10 cellular contexts compared by ENCODE assay signal in the genomic region with DNA sequence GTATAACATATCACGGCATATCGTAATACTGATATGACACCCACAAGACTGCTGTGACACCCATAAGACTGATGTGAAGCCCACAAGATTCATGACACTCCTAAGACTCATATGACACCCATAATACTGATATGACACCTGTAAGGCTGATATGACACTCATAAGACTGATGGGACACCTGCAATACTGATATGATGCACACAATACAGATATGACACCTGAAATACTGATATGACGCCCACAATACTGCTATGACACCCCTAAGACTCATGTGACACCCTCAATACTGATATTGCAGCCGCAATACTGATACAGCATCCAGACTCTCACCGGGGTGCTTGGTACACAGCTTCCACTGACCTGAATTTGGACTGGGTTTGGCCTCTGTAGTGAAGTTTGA. TPM values are rescaled to one million over a fixed set of nuclear protein-coding genes. Genes with fewer than 3 reads are reported as not detected.
A peak's percentile ranks its signal among the peaks of the same experiment; 100 is the strongest.
DNase-seq lines count a peak whose midpoint lies in the region; ATAC-seq, FAIRE-seq and TF ChIP-seq lines count a peak whose summit lies in the region.
"Not testable (repeated sequence)": the region's sequence is repeated elsewhere in the genome, so short reads cannot be mapped to it uniquely, and the experiment has no call there.
"Had no signal": no experiment of that assay in that cellular context is flagged by ENCODE, and none has a peak within 500 bp of the region (broad histone marks: within the 10 kb centered on the region; RNA-seq: fewer than 3 reads in every experiment).

No MANE protein-coding gene starts in this region.

- TF ChIP-seq RAD21 in GM12878 (IDR thresholded peaks at IDR 0.05; ENCODE audit: insufficient read depth, low read depth, low read length); HepG2 (CRISPR knock-in tag; IDR thresholded peaks at IDR 0.05): not testable (repeated sequence)

- H3K27me3 ChIP-seq in GM12878 (replicated peaks in 1 of 2; ENCODE audit: control insufficient read depth in 2 of 2, insufficient read depth in 2 of 2, low read length in 1 of 2); HepG2 (ENCODE audit: control insufficient read depth in 1 of 2, insufficient read depth in 2 of 2, low read length in 2 of 2): not testable (repeated sequence)

- H3K4me1 Mint-ChIP-seq in activated CD4-positive, alpha-beta T cell treated with anti-CD3 and anti-CD28 coated beads for 36 hours; activated T-cell treated with anti-CD3 and anti-CD28 coated beads, Interleukin-2, amount 50 U/mL, for 72 hours (ENCODE audit: low read depth): not testable (repeated sequence)

- RAD21 ChIA-PET in GM12878 (lab: Charles Lee; ENCODE audit: unreplicated experiment) = not testable (repeated sequence)

- not testable (repeated sequence) for H3K4me3 Mint-ChIP-seq in activated CD4-positive, alpha-beta T cell treated with anti-CD3 and anti-CD28 coated beads for 36 hours; activated T-cell treated with anti-CD3 and anti-CD28 coated beads, Interleukin-2, amount 50 U/mL, for 72 hours

- not testable (repeated sequence) for FAIRE-seq in GM12878 (lab: Jason Lieb, UNC); HepG2 (lab: Jason Lieb, UNC)

- not testable (repeated sequence) for H3K4me2 ChIP-seq in GM12878 (ENCODE audit: control insufficient read depth, insufficient read depth); HepG2 (ENCODE audit: low read depth, low read length)

- SMC1A ChIA-PET in GM12878 (lab: Charles Lee; ENCODE audit: uncharacterized antibody, unreplicated experiment) = not testable (repeated sequence)

- TF ChIP-seq CTCF in GM12878 (IDR thresholded peaks at IDR 0.05 in 2 of 3, conservative IDR thresholded peaks at IDR 0.05 in 1 of 3; ENCODE audit: control insufficient read depth in 2 of 3, extremely low read depth in 1 of 3, insufficient read depth in 1 of 3, low read depth in 3 of 3, low read length in 3 of 3); HepG2 (CRISPR knock-in tag; IDR thresholded peaks at IDR 0.05): not testable (repeated sequence)

- not testable (repeated sequence) for TF ChIP-seq EP300 in GM12878 (IDR thresholded peaks at IDR 0.05; ENCODE audit: borderline replicate concordance in 1 of 2, control insufficient read depth in 1 of 2, low read depth in 2 of 2, low read length in 2 of 2); HepG2 (IDR thresholded peaks at IDR 0.05; ENCODE audit: low read depth in 2 of 2, low read length in 2 of 2); HepG2 (CRISPR knock-in tag; IDR thresholded peaks at IDR 0.05; ENCODE audit: borderline replicate concordance)

- CTCF ChIA-PET in activated CD4-positive, alpha-beta T cell treated with anti-CD3 and anti-CD28 coated beads for 36 hours (lab: Charles Lee); GM12878 (lab: Yijun Ruan, JAX); HepG2 (lab: Yijun Ruan, JAX; ENCODE audit: low intra/inter-chr PET ratio, low total read pairs): not testable (repeated sequence)

- BruUV-seq in GM12878 (replicated peaks; lab: Mats Ljungman, UMichigan); HepG2 (replicated peaks; lab: Mats Ljungman, UMichigan): not testable (repeated sequence)

- H4K20me1 ChIP-seq in GM12878 (ENCODE audit: control insufficient read depth, insufficient read depth); HepG2 (ENCODE audit: insufficient read depth, low read length): not testable (repeated sequence)

- DNase-seq in activated CD4-positive, alpha-beta T cell treated with anti-CD3 and anti-CD28 coated beads for 36 hours = peak; percentile 31
- DNase-seq in activated CD8-positive, alpha-beta memory T cell treated with anti-CD3 and anti-CD28 coated beads for 24 hours = peak; percentile 3
- DNase-seq in activated T-cell treated with anti-CD3 and anti-CD28 coated beads, Interleukin-2, amount 50 U/mL, for 72 hours = peak; percentile 12 to 19
- not testable (repeated sequence) for DNase-seq in GM12878 (ENCODE audit: low read depth, low spot score); HepG2 (ENCODE audit: low spot score)
- DNase-seq in stimulated activated CD4-positive, alpha-beta T cell treated with anti-CD3 and anti-CD28 coated beads, Interleukin-1b, Interleukin-23, amount 100 ng/mL, for 48 hours = peak; percentile 19

- POLR2A ChIA-PET in activated CD4-positive, alpha-beta T cell treated with anti-CD3 and anti-CD28 coated beads for 36 hours (lab: Charles Lee); GM12878 (lab: Charles Lee); HepG2 (lab: Yijun Ruan, JAX): not testable (repeated sequence)

- H3K4me3 ChIP-seq in GM12878; HepG2 (replicated peaks in 1 of 3; ENCODE audit: insufficient read depth in 1 of 3, low read depth in 2 of 3, low read length in 3 of 3): not testable (repeated sequence)

- 0% methylated on average over 5 of the region's 5 CpGs for WGBS in GM12878 (ENCODE audit: insufficient coverage, insufficient replicate concordance, low lambda C conversion rate, missing lambda C conversion rate)
- WGBS in HepG2 (ENCODE audit: low lambda C conversion rate) = 9% methylated on average over 5 of the region's 5 CpGs

- not testable (repeated sequence) for H3K79me2 ChIP-seq in GM12878 (ENCODE audit: control insufficient read depth, insufficient read depth, low read length); HepG2 (ENCODE audit: insufficient read depth, low read length)

- H3K36me3 Mint-ChIP-seq in activated CD4-positive, alpha-beta T cell treated with anti-CD3 and anti-CD28 coated beads for 36 hours (ENCODE audit: low read depth); activated T-cell treated with anti-CD3 and anti-CD28 coated beads, Interleukin-2, amount 50 U/mL, for 72 hours (ENCODE audit: insufficient read depth in 2 of 2): not testable (repeated sequence)

- peaks cover 14% of the 10 kb centered on the region for H3K27me3 Mint-ChIP-seq in activated CD4-positive, alpha-beta T cell treated with anti-CD3 and anti-CD28 coated beads for 36 hours
- peaks cover 20% of the 10 kb centered on the region for H3K27me3 Mint-ChIP-seq in activated T-cell treated with anti-CD3 and anti-CD28 coated beads, Interleukin-2, amount 50 U/mL, for 72 hours (ENCODE audit: low read depth)

- H3K9me3 Mint-ChIP-seq in activated CD4-positive, alpha-beta T cell treated with anti-CD3 and anti-CD28 coated beads for 36 hours (ENCODE audit: low read depth); activated T-cell treated with anti-CD3 and anti-CD28 coated beads, Interleukin-2, amount 50 U/mL, for 72 hours: not testable (repeated sequence)

- TF ChIP-seq POLR2A in GM12878 (IDR thresholded peaks at IDR 0.05; ENCODE audit: low read depth, low read length); HepG2 (IDR thresholded peaks at IDR 0.05; ENCODE audit: insufficient read depth in 1 of 2, low read depth in 2 of 2, low read length in 2 of 2): not testable (repeated sequence)

- H3K27ac ChIP-seq in GM12878 (ENCODE audit: control insufficient read depth, insufficient read depth); HepG2 (ENCODE audit: extremely low read length, insufficient read depth, low read length): not testable (repeated sequence)

- not testable (repeated sequence) for H3K9me3 ChIP-seq in GM12878 (replicated peaks; ENCODE audit: control insufficient read depth, insufficient read depth, low read length); HepG2 (ENCODE audit: low read length)

- not testable (repeated sequence) for H2AFZ ChIP-seq in GM12878 (ENCODE audit: control insufficient read depth, low read depth, low read length); HepG2 (ENCODE audit: low read length)

- intact Hi-C loops in activated CD4-positive, alpha-beta T cell treated with anti-CD3 and anti-CD28 coated beads for 36 hours (cut with DNase I, micrococcal nuclease); GM12878 (cut with micrococcal nuclease; ENCODE audit: unreplicated experiment); HepG2 (cut with micrococcal nuclease; ENCODE audit: unreplicated experiment): not testable (repeated sequence)

- in situ Hi-C loops in GM12878 (cut with MboI); HepG2 (cut with HindIII; ENCODE audit: extremely low pct_ligation_motif_present, low pct_unique_long_range_greater_than_20kb): not testable (repeated sequence)

- peak; percentile 91 for ATAC-seq in activated CD4-positive, alpha-beta T cell treated with anti-CD3 and anti-CD28 coated beads for 36 hours
- peak; percentile 93 for ATAC-seq in activated T-cell treated with anti-CD3 and anti-CD28 coated beads, Interleukin-2, amount 50 U/mL, for 72 hours (replicated peaks in 1 of 2)
- ATAC-seq in GM12878 = peak; percentile 21; the same call in 2 of the 3 replicates
- ATAC-seq in HepG2 = not testable (repeated sequence)

- not testable (repeated sequence) for H3K27ac Mint-ChIP-seq in activated CD4-positive, alpha-beta T cell treated with anti-CD3 and anti-CD28 coated beads for 36 hours; activated T-cell treated with anti-CD3 and anti-CD28 coated beads, Interleukin-2, amount 50 U/mL, for 72 hours

- H3K9ac ChIP-seq in GM12878 (ENCODE audit: control insufficient read depth, insufficient read depth, low read length); HepG2 (ENCODE audit: insufficient read depth, low read depth, low read length): not testable (repeated sequence)

- H3K4me1 ChIP-seq in GM12878 (ENCODE audit: control insufficient read depth, insufficient read depth, low read length); HepG2 (ENCODE audit: insufficient read depth, low read length): not testable (repeated sequence)

- not testable (repeated sequence) for H3K36me3 ChIP-seq in GM12878 (ENCODE audit: control insufficient read depth in 2 of 2, insufficient read depth in 2 of 2, low read length in 1 of 2); HepG2 (replicated peaks in 1 of 2; ENCODE audit: control insufficient read depth in 1 of 2, insufficient read depth in 2 of 2, low read length in 2 of 2)

RNA-seq across cellular contexts. Expression of gene TUBB8, which starts 19.1 kb away (rescaled TPM):
- not detected for total RNA-seq in activated CD4-positive, alpha-beta T cell treated with anti-CD3 and anti-CD28 coated beads for 36 hours
- total RNA-seq in activated T-cell treated with anti-CD3 and anti-CD28 coated beads, Interleukin-2, amount 50 U/mL, for 72 hours = not detected
- not detected in 2 replicates for total RNA-seq in GM12878 (2013; cell fraction: nucleolus; rRNA removed)
- not detected in 2 replicates for total RNA-seq in GM12878 (2014; rRNA removed)
- not detected in 2 replicates for total RNA-seq in GM12878 (2014; rRNA removed; fragmentation: Illumina TruSeq; extraction: Trizol)
- not detected in 2 replicates for total RNA-seq in GM12878 (2021)
- not detected for polyA plus RNA-seq in GM12878 (2011; ENCODE audit: low read depth)
- polyA plus RNA-seq in GM12878 (2011; rRNA removed) = not detected in 2 replicates
- polyA plus RNA-seq in GM12878 (2011; cell fraction: cytosol; rRNA removed) = not detected in 2 replicates
- not detected in 2 replicates for polyA plus RNA-seq in GM12878 (2011; cell fraction: nucleus; rRNA removed)
- not detected in 2 replicates for polyA plus RNA-seq in GM12878 (2012)
- polyA plus RNA-seq in GM12878 (2014; fragmentation: Illumina TruSeq; extraction: Trizol) = not detected in 2 replicates
- polyA plus RNA-seq in GM12878 (2014; fragmentation: Nextera tagmentation; extraction: Ambion mirVana) = not detected
- not detected in 2 replicates for polyA plus RNA-seq in GM12878 (2014; rRNA removed)
- polyA plus RNA-seq in GM12878 (2016; fragmentation: Nextera tagmentation; extraction: Ambion mirVana) = not detected
- not detected in 2 replicates for polyA minus RNA-seq in GM12878 (2011; rRNA and poly(A)+ RNA removed)
- polyA minus RNA-seq in GM12878 (2011; cell fraction: cytosol; rRNA and poly(A)+ RNA removed) = not detected in 2 replicates
- not detected in 2 replicates for polyA minus RNA-seq in GM12878 (2011; cell fraction: nucleus; rRNA and poly(A)+ RNA removed)
- total RNA-seq in HepG2 (2016; rRNA removed; fragmentation: Illumina TruSeq; extraction: Trizol) = 0.24 and 0.31 TPM in 2 replicates
- not detected in 2 replicates for total RNA-seq in HepG2 (2016; cell fraction: cytosol; rRNA removed; fragmentation: Illumina TruSeq; extraction: Trizol; ENCODE audit: low read depth)
- total RNA-seq in HepG2 (2016; cell fraction: insoluble cytoplasmic fraction; rRNA removed; fragmentation: Illumina TruSeq; extraction: Trizol) = not detected in 2 replicates
- 0.24 and 0.25 TPM in 2 replicates for total RNA-seq in HepG2 (2016; cell fraction: membrane; rRNA removed; fragmentation: Illumina TruSeq; extraction: Trizol)
- total RNA-seq in HepG2 (2016; cell fraction: nucleus; rRNA removed; fragmentation: Illumina TruSeq; extraction: Trizol) = not detected in 2 replicates
- 0.26 and 0.50 TPM in 2 replicates for polyA plus RNA-seq in HepG2 (2011; rRNA removed)
- polyA plus RNA-seq in HepG2 (2011; cell fraction: cytosol; rRNA removed) = 0.08 and 0.15 TPM in 2 replicates
- polyA plus RNA-seq in HepG2 (2011; cell fraction: nucleus; rRNA removed) = 0.31 and 0.45 TPM in 2 replicates
- 0.12 and 0.58 TPM in 2 replicates for polyA plus RNA-seq in HepG2 (2012)
- not detected in 2 replicates for polyA plus RNA-seq in HepG2 (2016; cell fraction: cytosol; fragmentation: Illumina TruSeq; extraction: Trizol; ENCODE audit: low read depth)
- not detected in 2 replicates for polyA plus RNA-seq in HepG2 (2016; cell fraction: insoluble cytoplasmic fraction; fragmentation: Illumina TruSeq; extraction: Trizol; ENCODE audit: low read depth)
- 0.14 TPM in 1 of 2 replicates, not detected in the other for polyA plus RNA-seq in HepG2 (2016; cell fraction: membrane; fragmentation: Illumina TruSeq; extraction: Trizol; ENCODE audit: low read depth)
- polyA plus RNA-seq in HepG2 (2016; cell fraction: nucleus; fragmentation: Illumina TruSeq; extraction: Trizol; ENCODE audit: insufficient read depth, low read depth) = 0.55 TPM in 1 of 2 replicates, not detected in the other
- not detected in 2 replicates for polyA minus RNA-seq in HepG2 (2011; rRNA and poly(A)+ RNA removed; ENCODE audit: low replicate concordance)
- polyA minus RNA-seq in HepG2 (2011; cell fraction: cytosol; rRNA and poly(A)+ RNA removed) = not detected in 2 replicates
- not detected in 2 replicates for polyA minus RNA-seq in HepG2 (2011; cell fraction: nucleus; rRNA and poly(A)+ RNA removed)
- total RNA-seq: CD4-positive, alpha-beta memory T cell; Daoy; HT-29 had no signal
- polyA plus RNA-seq: AG04450; CD4-positive, alpha-beta memory T cell had no signal
